In genomic region chr10:49280001-49280408, GRCh38 we compare ENCODE assay signal across 14 cellular contexts. TPM values are rescaled to one million over a fixed set of nuclear protein-coding genes. Genes with fewer than 3 reads are reported as not detected.
DNase-seq lines count a peak whose midpoint lies in the region; ATAC-seq, FAIRE-seq and TF ChIP-seq lines count a peak whose summit lies in the region.
"Had no signal": no experiment of that assay in that cellular context is flagged by ENCODE, and none has a peak within 500 bp of the region (broad histone marks: within the 10 kb centered on the region; RNA-seq: fewer than 3 reads in every experiment).

No MANE protein-coding gene starts in this region.

- peak overlapping the region; percentile 3 for H3K27ac Mint-ChIP-seq in dendritic cell treated with granulocyte-macrophage colony-stimulating factor and Interleukin-4, amounts not matched to agents 40 ng/mL and 50 ng/mL, for 4 days

- peaks cover 56 to 82% (median 79%) of the 10 kb centered on the region in 3 donors for H3K4me1 ChIP-seq in skeletal muscle tissue (ENCODE audit: control insufficient read depth in 3 of 3, insufficient read depth in 3 of 3, low read length in 3 of 3)
- H3K4me1 ChIP-seq: A549 had no signal

- peaks cover 87% of the 10 kb centered on the region for H3K4me1 Mint-ChIP-seq in dendritic cell treated with granulocyte-macrophage colony-stimulating factor and Interleukin-4, amounts not matched to agents 40 ng/mL and 50 ng/mL, for 4 days (ENCODE audit: low read depth)

- no peaks in the 10 kb centered on the region for H3K36me3 Mint-ChIP-seq in dendritic cell treated with granulocyte-macrophage colony-stimulating factor and Interleukin-4, amounts not matched to agents 40 ng/mL and 50 ng/mL, for 4 days (ENCODE audit: low read depth)

- H3K27ac ChIP-seq in skeletal muscle tissue (ENCODE audit: low read depth, low read length): peak overlapping the region; percentile 94
- H3K27ac ChIP-seq: A549, HL-60 had no signal

- no peak for TF ChIP-seq POLR2A in GM12891 (IDR thresholded peaks at IDR 0.05; ENCODE audit: low read depth, low read length)

- H3K4me3 ChIP-seq in skeletal muscle tissue (ENCODE audit: low read length in 3 of 3): peak overlapping the region in 2 of 3 donors; percentile 2 to 9
- H3K4me3 ChIP-seq: A549 had no signal

- no peak for FAIRE-seq in GM12891 (lab: Jason Lieb, UNC)
- FAIRE-seq: A549 had no signal

- peak overlapping the region; percentile 45 to 66 (median 52) for H3K9ac ChIP-seq in skeletal muscle tissue (ENCODE audit: low read depth in 1 of 3, low read length in 3 of 3)

- ATAC-seq in activated CD4-positive, CD25-positive, alpha-beta regulatory T cell treated with anti-CD3 and anti-CD28 coated beads, Interleukin-2, amount 50 U/mL, for 24 hours: peak; percentile 41
- ATAC-seq: A549 had no signal

- H3K9me3 Mint-ChIP-seq in dendritic cell treated with granulocyte-macrophage colony-stimulating factor and Interleukin-4, amounts not matched to agents 40 ng/mL and 50 ng/mL, for 4 days: peaks cover 5% of the 10 kb centered on the region

- no peak for DNase-seq in activated CD4-positive, CD25-positive, alpha-beta regulatory T cell (lab: John Stamatoyannopoulos, UW)
- DNase-seq in NOMO-1 treated with DMSO at 0.1 percent for 48 hours (lab: John Stamatoyannopoulos, UW; ENCODE audit: unreplicated experiment): peak; percentile 30
- DNase-seq in GM12891 (ENCODE audit: insufficient read length, low spot score): no peak
- DNase-seq in G401 (ENCODE audit: low spot score): no peak
- DNase-seq in NCI-H2081 treated with DMSO at 0.1 percent for 48 hours (lab: John Stamatoyannopoulos, UW): no peak
- DNase-seq: activated CD4-positive, alpha-beta T cell treated with anti-CD3 and anti-CD28 coated beads, Interleukin-2, amount 50 U/mL, for 1 hour; foreskin melanocyte; NCI-H2029 treated with DMSO at 0.1 percent for 48 hours had no signal

- intact Hi-C loops in dendritic cell treated with granulocyte-macrophage colony-stimulating factor and Interleukin-4, amounts not matched to agents 40 ng/mL and 50 ng/mL, for 4 days (cut with micrococcal nuclease): loop anchor here (5.0 kb wide), 1 partner anchor 93 kb away; the partner anchor contains the start of gene TMEM273

- no peak overlapping the region for H3K4me3 Mint-ChIP-seq in dendritic cell treated with granulocyte-macrophage colony-stimulating factor and Interleukin-4, amounts not matched to agents 40 ng/mL and 50 ng/mL, for 4 days

- no peaks in the 10 kb centered on the region for H3K27me3 ChIP-seq in skeletal muscle tissue (ENCODE audit: control insufficient read depth in 3 of 3, insufficient read depth in 3 of 3, low read length in 3 of 3)

- H3K36me3 ChIP-seq in skeletal muscle tissue (ENCODE audit: control insufficient read depth in 3 of 3, insufficient read depth in 3 of 3, low read length in 3 of 3): no peaks in the 10 kb centered on the region

- H3K9me3 ChIP-seq in skeletal muscle tissue (ENCODE audit: control insufficient read depth in 3 of 3, low read length in 3 of 3): no peaks in the 10 kb centered on the region
- H3K9me3 ChIP-seq: A549 had no signal

- in situ Hi-C loops in G401 (cut with HindIII; ENCODE audit: low sequenced_read_pairs): no loop called here

- no peaks in the 10 kb centered on the region for H3K27me3 Mint-ChIP-seq in dendritic cell treated with granulocyte-macrophage colony-stimulating factor and Interleukin-4, amounts not matched to agents 40 ng/mL and 50 ng/mL, for 4 days

TF ChIP-seq in GM12891, 5 proteins besides CTCF, POLR2A, EP300 and RAD21:
- TF ChIP-seq PAX5 (IDR thresholded peaks at IDR 0.05; ENCODE audit: insufficient read depth, low read length, severe bottlenecking) (no peak), TAF1 (IDR thresholded peaks at IDR 0.05; ENCODE audit: low read depth, low read length) (no peak), SPI1 (IDR thresholded peaks at IDR 0.05; ENCODE audit: low read depth, low read length) (no peak), POU2F2 (IDR thresholded peaks at IDR 0.05; ENCODE audit: low read depth, low read length) (no peak), POLR2AphosphoS5 (IDR thresholded peaks at IDR 0.05; ENCODE audit: low read depth, low read length) (no peak)

RNA-seq across cellular contexts. Expression of gene C10orf71, which starts 19.0 kb away (rescaled TPM):
- 4.7 TPM for total RNA-seq in skeletal muscle tissue
- polyA plus RNA-seq in GM12891 (2012; ENCODE audit: low read depth, missing spikeins): not detected
- total RNA-seq in G401 (2014; rRNA removed; shearing (Covaris generic)): not detected in 2 replicates
- total RNA-seq: SK-MEL-5 had no signal
- polyA plus RNA-seq: A549 had no signal
